Comparison of ENCODE assay signal across 8 cellular contexts in the genomic region with DNA sequence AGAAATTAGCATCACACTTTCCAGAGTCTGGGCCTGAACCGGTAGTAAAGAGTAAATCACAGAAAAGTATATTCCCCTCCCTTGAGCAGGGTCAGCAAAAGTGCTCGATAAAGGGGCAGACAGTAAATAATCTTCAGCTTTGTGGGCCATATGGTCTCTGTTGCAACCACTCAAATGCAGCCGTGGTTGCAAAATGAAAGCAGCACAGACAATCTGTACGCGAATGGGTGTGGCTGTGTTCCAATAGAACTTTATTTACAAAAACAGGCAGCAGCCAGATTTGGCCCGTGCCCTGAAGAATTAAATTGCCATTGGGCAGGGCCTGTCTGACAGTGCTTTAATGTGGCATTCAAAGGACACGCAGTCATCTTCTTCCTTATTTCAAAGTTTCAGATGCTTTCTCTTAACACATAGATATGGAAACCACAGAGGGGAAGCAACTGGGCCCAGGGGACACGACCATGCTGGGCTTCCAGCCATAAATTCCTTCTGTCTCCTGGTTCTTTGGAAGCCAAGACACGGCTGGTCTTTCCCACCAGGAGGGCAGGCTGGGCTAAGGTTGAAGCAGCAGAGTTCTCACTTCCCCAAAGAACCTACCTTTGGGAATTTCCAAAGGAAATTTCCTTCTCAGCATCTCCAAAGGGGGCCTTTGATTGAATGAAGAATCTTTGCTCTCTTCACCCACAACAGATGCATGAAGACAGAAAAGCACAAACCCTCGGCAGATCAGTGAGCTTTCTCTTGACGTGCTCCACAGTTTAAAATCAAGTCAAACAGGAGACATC.
A peak's percentile ranks its signal among the peaks of the same experiment; 100 is the strongest.
DNase-seq lines count a peak whose midpoint lies in the region; ATAC-seq and TF ChIP-seq lines count a peak whose summit lies in the region.

No MANE protein-coding gene starts in this region.

- H3K27ac Mint-ChIP-seq in CD14-positive monocyte, result peak overlapping the region; percentile 93 to 98 (median 95)

- H3K4me3 ChIP-seq in SK-N-MC, result peak overlapping the region; percentile 65
- H3K4me3 ChIP-seq in fibroblast of mammary gland (ENCODE audit: control insufficient read depth, low read depth, low read length), result no peak overlapping the region
- peak overlapping the region in 2 of 4 donors; percentile 3 to 14 for H3K4me3 ChIP-seq in sigmoid colon

- no peak for TF ChIP-seq CTCF in CD14-positive monocyte (IDR thresholded peaks at IDR 0.05)
- no peak for TF ChIP-seq CTCF in fibroblast of mammary gland (conservative IDR thresholded peaks at IDR 0.05; ENCODE audit: control insufficient read depth, insufficient read depth, low read depth, low read length)
- TF ChIP-seq CTCF in sigmoid colon (IDR thresholded peaks at IDR 0.05), result no peak

- peak overlapping the region; percentile 11 to 74 for H3K4me3 Mint-ChIP-seq in CD14-positive monocyte

- H3K4me1 ChIP-seq in sigmoid colon, result peaks cover 0 to 53% (median 43%) of the 10 kb centered on the region in 4 donors

- WGBS in sigmoid colon, 2 donors, result 20% methylated on average over 11 of the region's 11 CpGs

- peaks cover 58% of the 10 kb centered on the region for H3K4me1 Mint-ChIP-seq in CD14-positive monocyte

- peaks cover 7 to 9% (median 8%) of the 10 kb centered on the region in 3 donors for H3K27me3 Mint-ChIP-seq in CD14-positive monocyte (ENCODE audit: low read depth in 3 of 3)

- no peak overlapping the region for H3K9ac ChIP-seq in SK-N-MC (ENCODE audit: insufficient read length)

- TF ChIP-seq POLR2A in sigmoid colon (IDR thresholded peaks at IDR 0.05), result no peak

- peaks cover 0 to 2% of the 10 kb centered on the region in 2 donors for H3K36me3 Mint-ChIP-seq in CD14-positive monocyte

- TF ChIP-seq EP300 in sigmoid colon (IDR thresholded peaks at IDR 0.05), result peak in 2 of 4 donors; percentile 8 to 14

- H3K27me3 ChIP-seq in sigmoid colon, result no peaks in the 10 kb centered on the region

- peaks cover 0 to 3% (median 0%) of the 10 kb centered on the region in 7 donors for H3K9me3 Mint-ChIP-seq in CD14-positive monocyte

- DNase-seq in CD14-positive monocyte (ENCODE audit: low spot score), result peak; percentile 90
- DNase-seq in SK-N-MC (ENCODE audit: low read depth, low spot score), result no peak
- DNase-seq in fibroblast of mammary gland (ENCODE audit: low read depth), result peak; percentile 88
- peak; percentile 82 for DNase-seq in sigmoid colon
- no peak for DNase-seq in activated CD4-positive, CD25-positive, alpha-beta regulatory T cell (lab: John Stamatoyannopoulos, UW)

- intact Hi-C loops in CD14-positive monocyte (cut with micrococcal nuclease), result loop anchor here (5.0 to 10.0 kb wide), 4 partner anchors 63 to 300 kb away; no protein-coding TSS in a partner anchor
- intact Hi-C loops in sigmoid colon (cut with DNase I), result loop anchor here (5.0 to 10.0 kb wide), 3 partner anchors 63 to 170 kb away; partner anchors contain the start of gene RYBP

- H3K27ac ChIP-seq in SK-N-MC (no peak overlapping the region), sigmoid colon (peak overlapping the region; percentile 49 to 65 (median 58))

- H3K36me3 ChIP-seq in SK-N-MC (ENCODE audit: insufficient read depth, low read length) (no peaks in the 10 kb centered on the region), sigmoid colon (no peaks in the 10 kb centered on the region)

- H3K9me3 ChIP-seq in SK-N-MC (ENCODE audit: low read depth, low read length) (no peaks in the 10 kb centered on the region), sigmoid colon (no peaks in the 10 kb centered on the region)

- ATAC-seq in HG02870 (IDR thresholded peaks at IDR 0.05; ENCODE audit: unreplicated experiment), result peak; percentile 63
- no peak for ATAC-seq in GM19035 (IDR thresholded peaks at IDR 0.05; ENCODE audit: unreplicated experiment)
- ATAC-seq in HG03354 (IDR thresholded peaks at IDR 0.05; ENCODE audit: poor library complexity, severe bottlenecking, unreplicated experiment), result no peak

Comparison
In these comparisons a context has a peak if more than half of its experiments do, and no peak if none do; other contexts are left out.
1. DNase-seq: peak in CD14-positive monocyte (single experiment), fibroblast of mammary gland (single experiment) and sigmoid colon (single experiment); none in SK-N-MC (single experiment) and activated CD4-positive, CD25-positive, alpha-beta regulatory T cell (0 of 4).